15 cellular contexts compared by ENCODE assay signal in genomic region chr11:67306769-67307544, GRCh38. TPM values are rescaled to one million over a fixed set of nuclear protein-coding genes. Genes with fewer than 3 reads are reported as not detected.
A peak's percentile ranks its signal among the peaks of the same experiment; 100 is the strongest.
DNase-seq lines count a peak whose midpoint lies in the region; ATAC-seq lines count a peak whose summit lies in the region.
"Had no signal": no experiment of that assay in that cellular context is flagged by ENCODE, and none has a peak within 500 bp of the region (broad histone marks: within the 10 kb centered on the region; RNA-seq: fewer than 3 reads in every experiment).

No MANE protein-coding gene starts in this region.

- DNase-seq in NT2/D1 (ENCODE audit: low read depth, low spot score) = no peak
- DNase-seq in left lobe of liver (ENCODE audit: low spot score) = peak; percentile 44
- no peak for DNase-seq in stimulated activated effector memory CD8-positive, alpha-beta T cell treated with anti-CD3 and anti-CD28 coated beads, Interleukin-12 subunit alpha, Interleukin-12 subunit beta, amount 100 ng/mL, for 72 hours (ENCODE audit: low spot score in 2 of 2)
- no peak for DNase-seq in substantia nigra (lab: John Stamatoyannopoulos, UW)
- no peak for DNase-seq in effector memory CD4-positive, alpha-beta T cell
- DNase-seq: C1 segment of cervical spinal cord; NCI-H1092; NCI-H2107; NCI-H226; NCI-H526 treated with DMSO at 0.1 percent for 48 hours; NK-92 treated with Interleukin-12 subunit alpha and Interleukin-12 subunit beta, amount 100 ng/mL, for 24 hours had no signal

- no peak overlapping the region for H3K4me3 ChIP-seq in BLaER1
- no peak overlapping the region for H3K4me3 ChIP-seq in NT2/D1 (ENCODE audit: insufficient read length, low read depth)
- no peak overlapping the region for H3K4me3 ChIP-seq in effector memory CD4-positive, alpha-beta T cell (ENCODE audit: insufficient read depth, low read depth, low read length, poor library complexity, severe bottlenecking)

- H3K9me3 ChIP-seq in BLaER1 = no peaks in the 10 kb centered on the region
- H3K9me3 ChIP-seq in NT2/D1 (ENCODE audit: insufficient read depth, low read length) = no peaks in the 10 kb centered on the region
- H3K9me3 ChIP-seq in effector memory CD4-positive, alpha-beta T cell (ENCODE audit: control insufficient read depth, low read length) = no peaks in the 10 kb centered on the region

- peaks cover 12% of the 10 kb centered on the region for H3K36me3 Mint-ChIP-seq in stimulated activated effector memory CD8-positive, alpha-beta T cell treated with anti-CD3 and anti-CD28 coated beads, Interleukin-12 subunit alpha, Interleukin-12 subunit beta, amount 100 ng/mL, for 72 hours

- peak overlapping the region; percentile 29 for H3K27ac Mint-ChIP-seq in stimulated activated effector memory CD8-positive, alpha-beta T cell treated with anti-CD3 and anti-CD28 coated beads, Interleukin-12 subunit alpha, Interleukin-12 subunit beta, amount 100 ng/mL, for 72 hours

- H4K20me1 ChIP-seq in BLaER1 = peaks cover 3% of the 10 kb centered on the region

- H3K4me1 ChIP-seq in BLaER1 = peaks cover 52% of the 10 kb centered on the region
- H3K4me1 ChIP-seq in NT2/D1 (ENCODE audit: insufficient read depth, insufficient read length) = peaks cover 35% of the 10 kb centered on the region
- H3K4me1 ChIP-seq in effector memory CD4-positive, alpha-beta T cell (ENCODE audit: control insufficient read depth, insufficient read depth, low read length, poor library complexity, severe bottlenecking) = peaks cover 32% of the 10 kb centered on the region

- H3K36me3 ChIP-seq in BLaER1 (peaks cover 69% of the 10 kb centered on the region), NT2/D1 (ENCODE audit: insufficient read depth, insufficient read length, low read length) (peaks cover 57% of the 10 kb centered on the region)
- peaks cover 11% of the 10 kb centered on the region for H3K36me3 ChIP-seq in effector memory CD4-positive, alpha-beta T cell (ENCODE audit: control insufficient read depth, insufficient read depth, low read length)

- H3K4me3 Mint-ChIP-seq in stimulated activated effector memory CD8-positive, alpha-beta T cell treated with anti-CD3 and anti-CD28 coated beads, Interleukin-12 subunit alpha, Interleukin-12 subunit beta, amount 100 ng/mL, for 72 hours = no peak overlapping the region

- H3K4me1 Mint-ChIP-seq in stimulated activated effector memory CD8-positive, alpha-beta T cell treated with anti-CD3 and anti-CD28 coated beads, Interleukin-12 subunit alpha, Interleukin-12 subunit beta, amount 100 ng/mL, for 72 hours = peaks cover 34% of the 10 kb centered on the region

- H3K9ac ChIP-seq in BLaER1 = no peak overlapping the region
- H3K9ac ChIP-seq in NT2/D1 (ENCODE audit: insufficient read length, low read depth) = peak overlapping the region; percentile 27
- H3K9ac ChIP-seq: KMS-11 had no signal

- ATAC-seq in left lobe of liver (no peak), HG03571 (IDR thresholded peaks at IDR 0.05; ENCODE audit: unreplicated experiment) (no peak)
- ATAC-seq in stimulated activated effector memory CD8-positive, alpha-beta T cell treated with anti-CD3 and anti-CD28 coated beads, Interleukin-12 subunit alpha, Interleukin-12 subunit beta, amount 100 ng/mL, for 72 hours = no peak
- ATAC-seq: HepG2 had no signal

- no peaks in the 10 kb centered on the region for H3K27me3 ChIP-seq in BLaER1
- H3K27me3 ChIP-seq in NT2/D1 (ENCODE audit: insufficient read depth, insufficient read length) = no peaks in the 10 kb centered on the region
- no peaks in the 10 kb centered on the region for H3K27me3 ChIP-seq in effector memory CD4-positive, alpha-beta T cell (replicated peaks; ENCODE audit: control insufficient read depth, insufficient read depth, low read length, poor library complexity, severe bottlenecking)

- H3K4me2 ChIP-seq in BLaER1 = no peak overlapping the region
- H3K4me2 ChIP-seq: KMS-11 had no signal

- peak overlapping the region; percentile 22; the same call in 1 of the 2 replicates for H3K27ac ChIP-seq in BLaER1
- no peak overlapping the region for H3K27ac ChIP-seq in substantia nigra (ENCODE audit: low read depth, low read length, poor library complexity, severe bottlenecking)
- no peak overlapping the region for H3K27ac ChIP-seq in effector memory CD4-positive, alpha-beta T cell (ENCODE audit: insufficient read depth, low read length, poor library complexity, severe bottlenecking)
- H3K27ac ChIP-seq: KMS-11 had no signal

- no peaks in the 10 kb centered on the region for H3K9me3 Mint-ChIP-seq in stimulated activated effector memory CD8-positive, alpha-beta T cell treated with anti-CD3 and anti-CD28 coated beads, Interleukin-12 subunit alpha, Interleukin-12 subunit beta, amount 100 ng/mL, for 72 hours

RNA-seq across cellular contexts. Expression of gene SSH3, which starts 3.6 kb away (rescaled TPM):
- total RNA-seq in left lobe of liver = 18.2 TPM

RNA-seq across cellular contexts. Expression of gene ANKRD13D, which starts 17.9 kb away (rescaled TPM):
- 9.8 TPM for total RNA-seq in left lobe of liver

RNA-seq across cellular contexts. Expression of gene GRK2, which starts 40.7 kb away (rescaled TPM):
- 29.0 TPM for total RNA-seq in left lobe of liver

RNA-seq across cellular contexts. Expression of gene POLD4, which starts 46.4 kb away (rescaled TPM):
- total RNA-seq in left lobe of liver = 96.6 TPM
